ENCODE assay signal across 15 cellular contexts in the genomic region with DNA sequence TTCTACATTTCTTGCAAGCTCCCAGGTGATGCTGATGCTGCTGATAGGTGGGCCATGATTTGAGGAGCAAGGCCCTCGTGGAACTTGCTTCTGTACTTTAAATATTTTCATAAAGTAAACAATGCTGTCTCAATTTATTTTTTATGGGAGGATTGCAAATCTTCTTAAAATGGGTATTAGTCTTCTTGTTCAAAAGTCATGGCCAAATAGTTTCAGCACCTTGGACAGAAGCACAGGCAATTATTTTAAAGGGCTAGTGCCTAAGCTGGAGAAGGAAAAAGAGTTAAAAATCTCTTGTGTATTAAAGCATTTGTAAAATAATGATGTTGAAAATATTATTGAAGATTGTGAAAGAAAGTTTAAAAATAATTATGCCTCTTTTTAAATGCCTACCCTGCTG. TPM values are rescaled to one million over a fixed set of nuclear protein-coding genes. Genes with fewer than 3 reads are reported as not detected.
DNase-seq lines count a peak whose midpoint lies in the region; ATAC-seq and TF ChIP-seq lines count a peak whose summit lies in the region.
"Had no signal": no experiment of that assay in that cellular context is flagged by ENCODE, and none has a peak within 500 bp of the region (broad histone marks: within the 10 kb centered on the region; RNA-seq: fewer than 3 reads in every experiment).

No MANE protein-coding gene starts in this region.

- H3K79me2 ChIP-seq in hepatocyte = no peaks in the 10 kb centered on the region

- no peak overlapping the region for H2AFZ ChIP-seq in hepatocyte

- no peak overlapping the region for H3K4me3 ChIP-seq in hepatocyte
- H3K4me3 ChIP-seq: ascending aorta had no signal

- no peak for TF ChIP-seq CTCF in hepatocyte (IDR thresholded peaks at IDR 0.05; ENCODE audit: poor library complexity)

- no peaks in the 10 kb centered on the region for H4K20me1 ChIP-seq in hepatocyte (ENCODE audit: insufficient read depth, poor library complexity, severe bottlenecking)

- in situ Hi-C loops in Caki2 (cut with HindIII; ENCODE audit: low pct_unique_long_range_greater_than_20kb, low sequenced_read_pairs) = no loop called here

- no peak for ATAC-seq in HG03354 (IDR thresholded peaks at IDR 0.05; ENCODE audit: poor library complexity, severe bottlenecking, unreplicated experiment)
- ATAC-seq in HG03571 (IDR thresholded peaks at IDR 0.05; ENCODE audit: unreplicated experiment) = no peak
- ATAC-seq: esophagus mucosa, left cardiac atrium had no signal

- no peaks in the 10 kb centered on the region for H3K36me3 ChIP-seq in hepatocyte (replicated peaks; ENCODE audit: insufficient read depth, low read depth)
- H3K36me3 ChIP-seq: ascending aorta had no signal

- no peaks in the 10 kb centered on the region for H3K9me3 ChIP-seq in hepatocyte (ENCODE audit: low read depth)
- H3K9me3 ChIP-seq: ascending aorta had no signal

- no peaks in the 10 kb centered on the region for H3K9me2 ChIP-seq in hepatocyte (replicated peaks; ENCODE audit: insufficient read depth)

- WGBS in hepatocyte (ENCODE audit: low lambda C conversion rate, missing lambda C conversion rate) = 14% methylated on average over 1 of the region's 1 CpG

- DNase-seq in Caki2 (ENCODE audit: low read depth) (peak; percentile 30), M059J (ENCODE audit: low read depth) (peak; percentile 9), amniotic epithelial cell (ENCODE audit: low read depth) (peak; percentile 1), hepatocyte (ENCODE audit: low spot score) (peak; percentile 45), NCI-H510A (lab: John Stamatoyannopoulos, UW) (no peak), NCI-H2171 treated with DMSO at 0.1 percent for 48 hours (lab: John Stamatoyannopoulos, UW) (no peak)
- DNase-seq: activated CD8-positive, alpha-beta memory T cell treated with anti-CD3 and anti-CD28 coated beads, Interleukin-2, amount 50 U/mL, for 48 hours; left cardiac atrium; NCI-H1694 treated with DMSO at 0.1 percent for 48 hours had no signal

- no peaks in the 10 kb centered on the region for H3K27me3 ChIP-seq in hepatocyte
- H3K27me3 ChIP-seq: ascending aorta had no signal

- H3K4me1 ChIP-seq in hepatocyte (ENCODE audit: insufficient read depth) = no peaks in the 10 kb centered on the region
- H3K4me1 ChIP-seq: ascending aorta had no signal

- H3K27ac ChIP-seq in hepatocyte = no peak overlapping the region
- H3K27ac ChIP-seq: ascending aorta had no signal

- H3K4me2 ChIP-seq in hepatocyte = no peak overlapping the region

RNA-seq across cellular contexts. Expression of gene GPR139, which starts 50.5 kb away (rescaled TPM):
- not detected in 2 replicates for total RNA-seq in Caki2 (2014; rRNA removed; shearing (Covaris generic); ENCODE audit: low replicate concordance)
- not detected in 2 replicates for total RNA-seq in M059J (2014; rRNA removed; shearing (Covaris generic))
- not detected in 2 replicates for total RNA-seq in hepatocyte
- not detected in 2 replicates for polyA plus RNA-seq in hepatocyte
- total RNA-seq: ascending aorta, esophagus mucosa, left cardiac atrium, omental fat pad had no signal
- polyA plus RNA-seq: BJ had no signal

Comparison
In these comparisons a context has a peak if more than half of its experiments do, and no peak if none do; other contexts are left out.
1. DNase-seq: peak in Caki2 (single experiment), M059J (single experiment), amniotic epithelial cell (single experiment) and hepatocyte (single experiment); none in NCI-H510A (single experiment) and NCI-H2171 treated with DMSO at 0.1 percent for 48 hours (single experiment).